In genomic region chr5:176658817-176659216, GRCh38 we compare ENCODE assay signal across 7 cellular contexts. TPM values are rescaled to one million over a fixed set of nuclear protein-coding genes. Genes with fewer than 3 reads are reported as not detected.
DNase-seq lines count a peak whose midpoint lies in the region; ATAC-seq and TF ChIP-seq lines count a peak whose summit lies in the region.

No MANE protein-coding gene starts in this region.

- DNase-seq in NCI-H2029 (lab: John Stamatoyannopoulos, UW) (peak; percentile 40), colonic mucosa (peak; percentile 45), sciatic nerve (ENCODE audit: low spot score) (no peak), T-helper 9 cell (no peak), HCEC 1CT (no peak), WERI-Rb-1 (no peak)

- TF ChIP-seq CTCF in colonic mucosa (IDR thresholded peaks at IDR 0.05) (no peak), WERI-Rb-1 (IDR thresholded peaks at IDR 0.05; ENCODE audit: low read depth, low read length) (no peak)

- H3K9me3 ChIP-seq in colonic mucosa (no peaks in the 10 kb centered on the region), WERI-Rb-1 (ENCODE audit: severe bottlenecking) (no peaks in the 10 kb centered on the region)

- peak overlapping the region; percentile 12 for H3K4me3 ChIP-seq in colonic mucosa
- no peak overlapping the region for H3K4me3 ChIP-seq in WERI-Rb-1 (ENCODE audit: low read depth, low read length)

- intact Hi-C loops in colonic mucosa (cut with DNase I): loop anchor here (5.0 kb wide), 1 partner anchor 453 kb away; no protein-coding TSS in a partner anchor
- intact Hi-C loops in sciatic nerve (cut with DNase I): no loop called here

- H3K4me1 ChIP-seq in colonic mucosa: peaks cover 9% of the 10 kb centered on the region

- peak overlapping the region in 1 of 2 donors; percentile 29 for H3K9ac ChIP-seq in colonic mucosa (ENCODE audit: low read depth in 2 of 2, low read length in 2 of 2)

- H3K27me3 ChIP-seq in colonic mucosa (no peaks in the 10 kb centered on the region), WERI-Rb-1 (ENCODE audit: insufficient read depth, low read depth, severe bottlenecking) (no peaks in the 10 kb centered on the region)

- ATAC-seq in GM19025 (IDR thresholded peaks at IDR 0.05; ENCODE audit: low read depth, unreplicated experiment) (peak; percentile 34), sciatic nerve (peak; percentile 67)

- H3K27ac ChIP-seq in colonic mucosa (peak overlapping the region; percentile 19), WERI-Rb-1 (no peak overlapping the region)

- H3K36me3 ChIP-seq in colonic mucosa (no peaks in the 10 kb centered on the region), WERI-Rb-1 (no peaks in the 10 kb centered on the region; the same call in 1 of the 2 replicates)

RNA-seq across cellular contexts. Expression of gene TSPAN17, which starts 11.5 kb away (rescaled TPM):
- 10 to 100 TPM; 30.5 to 36.1 TPM for total RNA-seq in colonic mucosa
- 20.1 TPM for total RNA-seq in sciatic nerve

RNA-seq across cellular contexts. Expression of gene EIF4E1B, which starts 28.3 kb away (rescaled TPM):
- total RNA-seq in colonic mucosa: not detected
- total RNA-seq in sciatic nerve: not detected

RNA-seq across cellular contexts. Expression of gene SNCB, which starts 28.5 kb away (rescaled TPM):
- total RNA-seq in colonic mucosa (not detected), sciatic nerve (not detected)

RNA-seq across cellular contexts. Expression of gene GPRIN1, which starts 48.9 kb away (rescaled TPM):
- total RNA-seq in colonic mucosa (1 to 10 TPM; 2.1 to 3.1 TPM), sciatic nerve (0.53 TPM)

Comparison
In these comparisons a context has a peak if more than half of its experiments do, and no peak if none do; other contexts are left out.
1. DNase-seq: peak in NCI-H2029 (single experiment) and colonic mucosa (single experiment); none in sciatic nerve (single experiment), T-helper 9 cell (single experiment), HCEC 1CT (single experiment) and WERI-Rb-1 (single experiment).